ENCODE assay signal across 13 cellular contexts in genomic region chr11:897226-898159, GRCh38. TPM values are rescaled to one million over a fixed set of nuclear protein-coding genes. Genes with fewer than 3 reads are reported as not detected.
DNase-seq lines count a peak whose midpoint lies in the region; ATAC-seq and TF ChIP-seq lines count a peak whose summit lies in the region.
"Had no signal": no experiment of that assay in that cellular context is flagged by ENCODE, and none has a peak within 500 bp of the region (broad histone marks: within the 10 kb centered on the region; RNA-seq: fewer than 3 reads in every experiment).

No MANE protein-coding gene starts in this region.

- H2BK12ac ChIP-seq in mesenchymal stem cell (ENCODE audit: low read length in 2 of 2) = no peak overlapping the region

- H2BK5ac ChIP-seq in mesenchymal stem cell (ENCODE audit: low read depth, low read length, poor library complexity, severe bottlenecking) = no peak overlapping the region

- H3K4me1 ChIP-seq in mesenchymal stem cell (ENCODE audit: control insufficient read depth, insufficient read depth, low read depth, low read length) (peaks cover 10% of the 10 kb centered on the region), testis (peaks cover 9% of the 10 kb centered on the region)
- H3K4me1 ChIP-seq: Peyer's patch had no signal

- H3K36me3 ChIP-seq in mesenchymal stem cell (ENCODE audit: control insufficient read depth in 1 of 2, insufficient read depth in 2 of 2, low read depth in 1 of 2, low read length in 2 of 2) (peaks cover 43 to 65% of the 10 kb centered on the region in 2 experiments), testis (ENCODE audit: low read depth, missing control alignments) (no peaks in the 10 kb centered on the region)

- no peak overlapping the region for H3K4me3 ChIP-seq in mesenchymal stem cell (ENCODE audit: insufficient read depth in 1 of 2, low read depth in 1 of 2, low read length in 2 of 2)
- H3K4me3 ChIP-seq in testis = no peak overlapping the region
- H3K4me3 ChIP-seq: GM23338, Peyer's patch had no signal

- no peak overlapping the region for H3K18ac ChIP-seq in mesenchymal stem cell (ENCODE audit: low read depth in 1 of 2, low read length in 2 of 2)

- H3K4me2 ChIP-seq in mesenchymal stem cell (ENCODE audit: low read length, poor library complexity, severe bottlenecking) = no peak overlapping the region
- H3K4me2 ChIP-seq: GM23338 had no signal

- H4K8ac ChIP-seq in mesenchymal stem cell (ENCODE audit: low read length) = no peak overlapping the region

- no peaks in the 10 kb centered on the region for H3K9me3 Mint-ChIP-seq in stimulated activated naive CD8-positive, alpha-beta T cell treated with anti-CD3 and anti-CD28 coated beads, Interleukin-15, amount 100 ng/mL, for 72 hours
- H3K9me3 Mint-ChIP-seq: GM23338 had no signal

- no peak overlapping the region for H3K9ac ChIP-seq in mesenchymal stem cell (ENCODE audit: low read length)

- peak overlapping the region in 1 of 2 experiments; percentile 51 for H3K4ac ChIP-seq in mesenchymal stem cell (ENCODE audit: low read depth in 1 of 2, low read length in 2 of 2)

- H3K14ac ChIP-seq in mesenchymal stem cell (ENCODE audit: low read length in 2 of 2) = no peak overlapping the region

- no peak overlapping the region for H2AFZ ChIP-seq in mesenchymal stem cell (ENCODE audit: low read depth, low read length)
- H2AFZ ChIP-seq: GM23338 had no signal

- no peaks in the 10 kb centered on the region for H3K27me3 ChIP-seq in mesenchymal stem cell (ENCODE audit: control insufficient read depth in 1 of 2, insufficient read depth in 1 of 2, low read length in 2 of 2)
- no peaks in the 10 kb centered on the region for H3K27me3 ChIP-seq in testis
- H3K27me3 ChIP-seq: Peyer's patch had no signal

- no peak overlapping the region for H4K91ac ChIP-seq in mesenchymal stem cell (ENCODE audit: low read length)

- no peaks in the 10 kb centered on the region for H3K4me1 Mint-ChIP-seq in stimulated activated naive CD8-positive, alpha-beta T cell treated with anti-CD3 and anti-CD28 coated beads, Interleukin-15, amount 100 ng/mL, for 72 hours

- ATAC-seq in stimulated activated naive CD8-positive, alpha-beta T cell treated with anti-CD3 and anti-CD28 coated beads, Interleukin-15, amount 100 ng/mL, for 72 hours = peak; percentile 17
- ATAC-seq in stimulated activated naive CD8-positive, alpha-beta T cell treated with anti-CD3 and anti-CD28 coated beads, Interleukin-15, Interleukin-2, amounts not matched to agents 100 U/mL and 50 U/mL, for 24 hours = no peak
- no peak for ATAC-seq in GM19463 (IDR thresholded peaks at IDR 0.05; ENCODE audit: unreplicated experiment)

- WGBS in mesenchymal stem cell = 96% methylated on average over 15 of the region's 18 CpGs
- WGBS in testis, 2 donors = 71% methylated on average over 9 to 18 of the region's 18 CpGs

- H3K27ac ChIP-seq in mesenchymal stem cell (ENCODE audit: low read length, poor library complexity, severe bottlenecking) (no peak overlapping the region), testis (peak overlapping the region; percentile 19 to 31)
- H3K27ac ChIP-seq: C4-2B, Peyer's patch had no signal

- H3K9me3 ChIP-seq in mesenchymal stem cell (ENCODE audit: control insufficient read depth, low read length) (no peaks in the 10 kb centered on the region), testis (no peaks in the 10 kb centered on the region)
- H3K9me3 ChIP-seq: Peyer's patch had no signal

- no peak for TF ChIP-seq POLR2A in testis (IDR thresholded peaks at IDR 0.05)

- H2BK120ac ChIP-seq in mesenchymal stem cell (ENCODE audit: low read depth, low read length) = no peak overlapping the region

- peaks cover 9% of the 10 kb centered on the region for H3K79me1 ChIP-seq in mesenchymal stem cell (replicated peaks; ENCODE audit: low read length, poor library complexity, severe bottlenecking)

- DNase-seq in stimulated activated naive CD8-positive, alpha-beta T cell treated with anti-CD3 and anti-CD28 coated beads, Interleukin-15, amount 100 ng/mL, for 72 hours = no peak
- no peak for DNase-seq in stimulated activated naive CD8-positive, alpha-beta T cell treated with anti-CD3 and anti-CD28 coated beads, Interleukin-15, Interleukin-2, amounts not matched to agents 100 U/mL and 50 U/mL, for 24 hours
- no peak for DNase-seq in mesenchymal stem cell
- DNase-seq in testis = peak; percentile 53
- no peak for DNase-seq in SIG-M5 treated with dmso at 0.1 percent for 504 hours (lab: John Stamatoyannopoulos, UW; ENCODE audit: unreplicated experiment)
- DNase-seq: KG1, NCI-H1694, NCI-H748 treated with DMSO at 0.1 percent for 48 hours, Peyer's patch, SHP77 treated with DMSO at 0.1 percent for 48 hours had no signal

- H2AK5ac ChIP-seq in mesenchymal stem cell (ENCODE audit: low read length, severe bottlenecking) = no peak overlapping the region

- intact Hi-C loops in testis (cut with DNase I; ENCODE audit: low total_unique reads) = no loop called here

- H3K23ac ChIP-seq in mesenchymal stem cell (ENCODE audit: low read length in 2 of 2) = no peak overlapping the region

- peak overlapping the region in 1 of 2 donors; percentile 42 for H3K27ac Mint-ChIP-seq in stimulated activated naive CD8-positive, alpha-beta T cell treated with anti-CD3 and anti-CD28 coated beads, Interleukin-15, amount 100 ng/mL, for 72 hours
- H3K27ac Mint-ChIP-seq: GM23338 had no signal

- H2BK15ac ChIP-seq in mesenchymal stem cell (ENCODE audit: low read depth, poor library complexity, severe bottlenecking) = peak overlapping the region; percentile 30

- TF ChIP-seq CTCF in testis (IDR thresholded peaks at IDR 0.05) = no peak

- no peak overlapping the region for H3K4me3 Mint-ChIP-seq in stimulated activated naive CD8-positive, alpha-beta T cell treated with anti-CD3 and anti-CD28 coated beads, Interleukin-15, amount 100 ng/mL, for 72 hours
- H3K4me3 Mint-ChIP-seq: GM23338 had no signal

- H3K27me3 Mint-ChIP-seq in stimulated activated naive CD8-positive, alpha-beta T cell treated with anti-CD3 and anti-CD28 coated beads, Interleukin-15, amount 100 ng/mL, for 72 hours = no peaks in the 10 kb centered on the region

RNA-seq across cellular contexts. Expression of gene CHID1, which starts 13.1 kb away (rescaled TPM):
- polyA plus RNA-seq in mesenchymal stem cell (2013, experiment 1 of 2) = 67.7 TPM
- 65.9 TPM for polyA plus RNA-seq in mesenchymal stem cell (2013, experiment 2 of 2)
- 100 to 1,000 TPM; 146 to 176 TPM for total RNA-seq in testis
- 134 TPM for polyA plus RNA-seq in testis (ENCODE audit: insufficient read depth, low read depth, low replicate concordance)

RNA-seq across cellular contexts. Expression of gene AP2A2, which starts 28.2 kb away (rescaled TPM):
- polyA plus RNA-seq in mesenchymal stem cell (2013, experiment 1 of 2) = 75.8 TPM
- 83.6 TPM for polyA plus RNA-seq in mesenchymal stem cell (2013, experiment 2 of 2)
- total RNA-seq in testis = 10 to 100 TPM; 82.0 to 95.0 TPM
- polyA plus RNA-seq in testis (ENCODE audit: insufficient read depth, low read depth, low replicate concordance) = 106 TPM

RNA-seq across cellular contexts. Expression of gene TSPAN4, which starts 54.8 kb away (rescaled TPM):
- polyA plus RNA-seq in mesenchymal stem cell (2013, experiment 1 of 2) = 121 TPM
- 117 TPM for polyA plus RNA-seq in mesenchymal stem cell (2013, experiment 2 of 2)
- 10 to 100 TPM; 49.1 to 87.0 TPM for total RNA-seq in testis
- polyA plus RNA-seq in testis (ENCODE audit: insufficient read depth, low read depth, low replicate concordance) = 47.2 TPM

RNA-seq across cellular contexts. Expression of gene POLR2L, which starts 55.2 kb away (rescaled TPM):
- polyA plus RNA-seq in mesenchymal stem cell (2013, experiment 1 of 2) = 439 TPM
- polyA plus RNA-seq in mesenchymal stem cell (2013, experiment 2 of 2) = 458 TPM
- 10 to 100 TPM; 32.9 to 48.4 TPM for total RNA-seq in testis
- 97.3 TPM for polyA plus RNA-seq in testis (ENCODE audit: insufficient read depth, low read depth, low replicate concordance)
